Comparison of ENCODE assay signal across 9 cellular contexts in the genomic region with DNA sequence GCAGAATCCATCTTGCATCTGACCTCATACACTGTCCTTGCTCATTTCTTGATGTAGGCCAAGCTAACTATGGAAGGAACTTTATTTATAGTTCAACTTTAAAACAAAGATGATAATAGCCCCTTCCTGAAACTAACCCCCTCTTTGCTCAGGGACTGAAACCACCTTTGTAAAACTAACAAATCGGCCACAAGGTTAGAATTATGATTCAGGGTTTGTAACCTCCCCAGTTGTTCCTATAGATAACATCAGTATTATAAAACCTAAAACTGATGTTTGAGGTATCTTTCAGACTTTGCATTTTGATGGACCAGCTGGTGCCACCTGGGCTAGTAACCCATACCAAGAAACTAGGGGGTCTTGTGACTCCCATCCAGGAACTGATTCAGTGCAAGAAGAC.
"Had no signal": no experiment of that assay in that cellular context is flagged by ENCODE, and none has a peak within 500 bp of the region (broad histone marks: within the 10 kb centered on the region; RNA-seq: fewer than 3 reads in every experiment).

No MANE protein-coding gene starts in this region.

- H3K4me3 ChIP-seq: GM23338, K562 had no signal

- FAIRE-seq: H1, H54, K562 had no signal

- H3K4me2 ChIP-seq: GM23338 had no signal

- H2AFZ ChIP-seq: GM23338 had no signal

- DNase-seq: H9, HCEC 1CT, IMR-90, KG1 had no signal

- H3K27ac ChIP-seq: HL-60 had no signal

- ATAC-seq: GM23338, K562 had no signal
